1 cellular context compared by ENCODE assay signal in the genomic region with DNA sequence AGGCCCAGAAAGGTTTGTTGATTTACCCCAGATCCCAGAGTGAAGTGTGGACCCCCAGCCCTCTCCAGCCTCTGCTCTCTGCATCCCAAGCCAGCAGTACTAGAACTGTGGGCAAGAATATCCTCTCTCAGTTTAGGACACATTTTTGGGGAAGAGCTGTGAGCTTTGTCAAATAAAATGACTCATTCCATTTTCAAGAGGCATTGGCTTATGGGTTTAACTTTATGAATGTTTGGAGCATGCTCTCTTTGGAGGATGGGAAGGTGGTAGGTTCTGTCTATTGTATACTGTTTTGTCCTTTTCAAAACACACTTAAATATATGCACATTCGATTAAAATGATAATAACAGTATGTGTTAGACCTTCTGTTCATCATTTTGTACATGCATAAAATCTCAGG.
TF ChIP-seq lines count a peak whose summit lies in the region.

No MANE protein-coding gene starts in this region.

TF ChIP-seq in K562, 482 proteins besides CTCF, POLR2A, EP300 and RAD21:
- TF ChIP-seq TCFL5 (CRISPR knock-in tag; conservative IDR thresholded peaks at IDR 0.05) = no peak
- TF ChIP-seq, protein P1, sequence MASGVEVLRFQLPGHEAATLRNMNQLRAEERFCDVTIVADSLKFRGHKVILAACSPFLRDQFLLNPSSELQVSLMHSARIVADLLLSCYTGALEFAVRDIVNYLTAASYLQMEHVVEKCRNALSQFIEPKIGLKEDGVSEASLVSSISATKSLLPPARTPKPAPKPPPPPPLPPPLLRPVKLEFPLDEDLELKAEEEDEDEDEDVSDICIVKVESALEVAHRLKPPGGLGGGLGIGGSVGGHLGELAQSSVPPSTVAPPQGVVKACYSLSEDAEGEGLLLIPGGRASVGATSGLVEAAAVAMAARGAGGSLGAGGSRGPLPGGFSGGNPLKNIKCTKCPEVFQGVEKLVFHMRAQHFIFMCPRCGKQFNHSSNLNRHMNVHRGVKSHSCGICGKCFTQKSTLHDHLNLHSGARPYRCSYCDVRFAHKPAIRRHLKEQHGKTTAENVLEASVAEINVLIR (CRISPR knock-in tag; IDR thresholded peaks at IDR 0.05) = no peak
- no peak for TF ChIP-seq RBM15 (IDR thresholded peaks at IDR 0.05; ENCODE audit: insufficient read depth, low read length)
- TF ChIP-seq, protein P2, sequence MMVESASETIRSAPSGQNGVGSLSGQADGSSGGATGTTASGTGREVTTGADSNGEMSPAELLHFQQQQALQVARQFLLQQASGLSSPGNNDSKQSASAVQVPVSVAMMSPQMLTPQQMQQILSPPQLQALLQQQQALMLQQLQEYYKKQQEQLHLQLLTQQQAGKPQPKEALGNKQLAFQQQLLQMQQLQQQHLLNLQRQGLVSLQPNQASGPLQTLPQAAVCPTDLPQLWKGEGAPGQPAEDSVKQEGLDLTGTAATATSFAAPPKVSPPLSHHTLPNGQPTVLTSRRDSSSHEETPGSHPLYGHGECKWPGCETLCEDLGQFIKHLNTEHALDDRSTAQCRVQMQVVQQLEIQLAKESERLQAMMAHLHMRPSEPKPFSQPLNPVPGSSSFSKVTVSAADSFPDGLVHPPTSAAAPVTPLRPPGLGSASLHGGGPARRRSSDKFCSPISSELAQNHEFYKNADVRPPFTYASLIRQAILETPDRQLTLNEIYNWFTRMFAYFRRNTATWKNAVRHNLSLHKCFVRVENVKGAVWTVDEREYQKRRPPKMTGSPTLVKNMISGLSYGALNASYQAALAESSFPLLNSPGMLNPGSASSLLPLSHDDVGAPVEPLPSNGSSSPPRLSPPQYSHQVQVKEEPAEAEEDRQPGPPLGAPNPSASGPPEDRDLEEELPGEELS (CRISPR knock-in tag; IDR thresholded peaks at IDR 0.05; ENCODE audit: borderline replicate concordance) = no peak
- TF ChIP-seq, protein P3, sequence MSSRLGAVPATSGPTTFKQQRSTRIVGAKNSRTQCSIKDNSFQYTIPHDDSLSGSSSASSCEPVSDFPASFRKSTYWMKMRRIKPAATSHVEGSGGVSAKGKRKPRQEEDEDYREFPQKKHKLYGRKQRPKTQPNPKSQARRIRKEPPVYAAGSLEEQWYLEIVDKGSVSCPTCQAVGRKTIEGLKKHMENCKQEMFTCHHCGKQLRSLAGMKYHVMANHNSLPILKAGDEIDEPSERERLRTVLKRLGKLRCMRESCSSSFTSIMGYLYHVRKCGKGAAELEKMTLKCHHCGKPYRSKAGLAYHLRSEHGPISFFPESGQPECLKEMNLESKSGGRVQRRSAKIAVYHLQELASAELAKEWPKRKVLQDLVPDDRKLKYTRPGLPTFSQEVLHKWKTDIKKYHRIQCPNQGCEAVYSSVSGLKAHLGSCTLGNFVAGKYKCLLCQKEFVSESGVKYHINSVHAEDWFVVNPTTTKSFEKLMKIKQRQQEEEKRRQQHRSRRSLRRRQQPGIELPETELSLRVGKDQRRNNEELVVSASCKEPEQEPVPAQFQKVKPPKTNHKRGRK (tag; IDR thresholded peaks at IDR 0.05) = no peak
- TF ChIP-seq, protein P4, sequence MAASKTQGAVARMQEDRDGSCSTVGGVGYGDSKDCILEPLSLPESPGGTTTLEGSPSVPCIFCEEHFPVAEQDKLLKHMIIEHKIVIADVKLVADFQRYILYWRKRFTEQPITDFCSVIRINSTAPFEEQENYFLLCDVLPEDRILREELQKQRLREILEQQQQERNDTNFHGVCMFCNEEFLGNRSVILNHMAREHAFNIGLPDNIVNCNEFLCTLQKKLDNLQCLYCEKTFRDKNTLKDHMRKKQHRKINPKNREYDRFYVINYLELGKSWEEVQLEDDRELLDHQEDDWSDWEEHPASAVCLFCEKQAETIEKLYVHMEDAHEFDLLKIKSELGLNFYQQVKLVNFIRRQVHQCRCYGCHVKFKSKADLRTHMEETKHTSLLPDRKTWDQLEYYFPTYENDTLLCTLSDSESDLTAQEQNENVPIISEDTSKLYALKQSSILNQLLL (CRISPR knock-in tag; IDR thresholded peaks at IDR 0.05; ENCODE audit: borderline replicate concordance) = no peak
- no peak for TF ChIP-seq SNRNP70 (optimal IDR thresholded peaks at IDR 0.05; ENCODE audit: low read depth, low read length)
- TF ChIP-seq MECOM (CRISPR knock-in tag; IDR thresholded peaks at IDR 0.05) = no peak
- no peak for TF ChIP-seq MTA1 (IDR thresholded peaks at IDR 0.05; ENCODE audit: borderline replicate concordance)
- no peak for TF ChIP-seq MXI1 (IDR thresholded peaks at IDR 0.05; ENCODE audit: low read depth, low read length)
- TF ChIP-seq KHSRP (IDR thresholded peaks at IDR 0.05) = no peak
- TF ChIP-seq POU5F1 (IDR thresholded peaks at IDR 0.05; ENCODE audit: borderline replicate concordance, low read depth, low read length, partially characterized antibody) = no peak
- TF ChIP-seq SMARCB1 (IDR thresholded peaks at IDR 0.05; ENCODE audit: insufficient read length, low read depth) = no peak
- no peak for TF ChIP-seq RAD51 (IDR thresholded peaks at IDR 0.05; ENCODE audit: borderline replicate concordance, low read depth)
- TF ChIP-seq ZNF217 (CRISPR knock-in tag; IDR thresholded peaks at IDR 0.05) = no peak
- TF ChIP-seq, protein P5, sequence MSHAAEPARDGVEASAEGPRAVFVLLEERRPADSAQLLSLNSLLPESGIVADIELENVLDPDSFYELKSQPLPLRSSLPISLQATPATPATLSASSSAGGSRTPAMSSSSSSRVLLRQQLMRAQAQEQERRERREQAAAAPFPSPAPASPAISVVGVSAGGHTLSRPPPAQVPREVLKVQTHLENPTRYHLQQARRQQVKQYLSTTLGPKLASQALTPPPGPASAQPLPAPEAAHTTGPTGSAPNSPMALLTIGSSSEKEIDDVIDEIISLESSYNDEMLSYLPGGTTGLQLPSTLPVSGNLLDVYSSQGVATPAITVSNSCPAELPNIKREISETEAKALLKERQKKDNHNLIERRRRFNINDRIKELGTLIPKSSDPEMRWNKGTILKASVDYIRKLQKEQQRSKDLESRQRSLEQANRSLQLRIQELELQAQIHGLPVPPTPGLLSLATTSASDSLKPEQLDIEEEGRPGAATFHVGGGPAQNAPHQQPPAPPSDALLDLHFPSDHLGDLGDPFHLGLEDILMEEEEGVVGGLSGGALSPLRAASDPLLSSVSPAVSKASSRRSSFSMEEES (CRISPR knock-in tag; IDR thresholded peaks at IDR 0.05) = no peak
- TF ChIP-seq, protein P6, sequence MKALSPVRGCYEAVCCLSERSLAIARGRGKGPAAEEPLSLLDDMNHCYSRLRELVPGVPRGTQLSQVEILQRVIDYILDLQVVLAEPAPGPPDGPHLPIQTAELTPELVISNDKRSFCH (CRISPR knock-in tag; IDR thresholded peaks at IDR 0.05) = no peak
- TF ChIP-seq, protein P6 (tag; IDR thresholded peaks at IDR 0.05) = no peak
- TF ChIP-seq NONO (IDR thresholded peaks at IDR 0.05; ENCODE audit: low read depth in 2 of 2, low read length in 1 of 2) = no peak
- no peak for TF ChIP-seq ATF1 (CRISPR knock-in tag; IDR thresholded peaks at IDR 0.05)
- TF ChIP-seq ATF1 (tag; IDR thresholded peaks at IDR 0.05) = no peak
